1 cellular context compared by ENCODE assay signal in genomic region chr1:53442297-53442696, GRCh38.
A peak's percentile ranks its signal among the peaks of the same experiment; 100 is the strongest.
TF ChIP-seq lines count a peak whose summit lies in the region.

No MANE protein-coding gene starts in this region.

TF ChIP-seq in K562, 482 proteins besides CTCF, POLR2A, EP300 and RAD21 (continued from another document):
- TF ChIP-seq FOXA3 (CRISPR knock-in tag; conservative IDR thresholded peaks at IDR 0.05 in 1 of 2, IDR thresholded peaks at IDR 0.05 in 1 of 2) (no peak), CEBPB (tag; IDR thresholded peaks at IDR 0.05) (peak; percentile 19; the same call in 1 of the 2 replicates), ZNF280A (IDR thresholded peaks at IDR 0.05; ENCODE audit: low read depth, partially characterized antibody) (no peak), KDM1A (IDR thresholded peaks at IDR 0.05) (no peak), GABPB2 (CRISPR knock-in tag; conservative IDR thresholded peaks at IDR 0.05) (no peak), CHD2 (IDR thresholded peaks at IDR 0.05; ENCODE audit: low read depth, low read length) (peak; percentile 35; the same call in 1 of the 2 replicates), ZNF408 (CRISPR knock-in tag; IDR thresholded peaks at IDR 0.05; ENCODE audit: low read depth) (no peak), SNIP1 (IDR thresholded peaks at IDR 0.05; ENCODE audit: low read depth) (no peak), ZNF3 (CRISPR knock-in tag; IDR thresholded peaks at IDR 0.05) (no peak), MITF (IDR thresholded peaks at IDR 0.05) (0 out of 2 replicates have a peak, but pooled peaks have one; percentile 18), ZNF79 (CRISPR knock-in tag; IDR thresholded peaks at IDR 0.05; ENCODE audit: low read depth) (no peak), RNF219 (CRISPR knock-in tag; IDR thresholded peaks at IDR 0.05) (no peak), PYGO2 (tag; IDR thresholded peaks at IDR 0.05) (no peak), ZFP91 (CRISPR knock-in tag; IDR thresholded peaks at IDR 0.05) (no peak), WHSC1 (IDR thresholded peaks at IDR 0.05; ENCODE audit: low read length) (no peak), MXD1 (CRISPR knock-in tag; IDR thresholded peaks at IDR 0.05; ENCODE audit: borderline replicate concordance, poor library complexity, severe bottlenecking) (no peak), NFE2 (IDR thresholded peaks at IDR 0.05; ENCODE audit: low read depth) (peak; percentile 52; the same call in 1 of the 2 replicates), SP2 (IDR thresholded peaks at IDR 0.05; ENCODE audit: extremely low read depth, low read depth, low read length, poor library complexity, severe bottlenecking) (no peak), ATF4 (CRISPR knock-in tag; IDR thresholded peaks at IDR 0.05) (no peak), NBN (IDR thresholded peaks at IDR 0.05; ENCODE audit: low read depth) (no peak), CUX1 (CRISPR knock-in tag; IDR thresholded peaks at IDR 0.05) (no peak), JUND (IDR thresholded peaks at IDR 0.05; ENCODE audit: borderline replicate concordance, low read depth, low read length) (no peak), JUND (tag; IDR thresholded peaks at IDR 0.05; ENCODE audit: borderline replicate concordance, low read depth, low read length) (0 out of 3 replicates have a peak, but pooled peaks have one; percentile 32), C11orf30 (IDR thresholded peaks at IDR 0.05; ENCODE audit: low read depth) (peak; percentile 41; the same call in 1 of the 2 replicates), ESRRB (CRISPR knock-in tag; IDR thresholded peaks at IDR 0.05; ENCODE audit: borderline replicate concordance) (no peak), RAD51 (IDR thresholded peaks at IDR 0.05; ENCODE audit: borderline replicate concordance, low read depth) (no peak), KLF16 (IDR thresholded peaks at IDR 0.05) (no peak), TEAD4 (IDR thresholded peaks at IDR 0.05; ENCODE audit: low read length) (no peak), TEAD4 (CRISPR knock-in tag; IDR thresholded peaks at IDR 0.05; ENCODE audit: borderline replicate concordance) (no peak)
